15 cellular contexts compared by ENCODE assay signal in genomic region chr13:71118779-71119364, GRCh38.
"Had no signal": no experiment of that assay in that cellular context is flagged by ENCODE, and none has a peak within 500 bp of the region (broad histone marks: within the 10 kb centered on the region; RNA-seq: fewer than 3 reads in every experiment).

No MANE protein-coding gene starts in this region.

- H3K27ac ChIP-seq: epithelial cell of prostate, heart left ventricle, lower lobe of right lung, psoas muscle, right lobe of liver, thoracic aorta, upper lobe of right lung had no signal

- H3K4me1 ChIP-seq: heart left ventricle, lower lobe of right lung, psoas muscle, right lobe of liver, upper lobe of right lung had no signal

- DNase-seq: activated CD4-positive, alpha-beta T cell treated with anti-CD3 and anti-CD28 coated beads, Interleukin-2, amount 50 U/mL, for 1 hour; activated naive CD4-positive, alpha-beta T cell treated with anti-CD3 and anti-CD28 coated beads for 36 hours; activated naive CD8-positive, alpha-beta T cell treated with anti-CD3 and anti-CD28 coated beads, Interleukin-2, amount 50 U/mL, for 24 hours; activated T-cell treated with anti-CD3 and anti-CD28 coated beads for 4 hours; aorta; heart left ventricle; left cardiac atrium; lower lobe of right lung; psoas muscle; right lobe of liver; stimulated activated naive CD8-positive, alpha-beta T cell treated with anti-CD3 and anti-CD28 coated beads, Interleukin-15, amount 100 ng/mL, for 72 hours; upper lobe of right lung had no signal

- H3K4me1 Mint-ChIP-seq: activated naive CD8-positive, alpha-beta T cell treated with anti-CD3 and anti-CD28 coated beads, Interleukin-2, amount 50 U/mL, for 24 hours; stimulated activated naive CD8-positive, alpha-beta T cell treated with anti-CD3 and anti-CD28 coated beads, Interleukin-15, amount 100 ng/mL, for 72 hours had no signal

- H3K36me3 ChIP-seq: heart left ventricle, lower lobe of right lung, right lobe of liver, thoracic aorta, upper lobe of right lung had no signal

- H3K27me3 Mint-ChIP-seq: activated naive CD8-positive, alpha-beta T cell treated with anti-CD3 and anti-CD28 coated beads, Interleukin-2, amount 50 U/mL, for 24 hours; stimulated activated naive CD8-positive, alpha-beta T cell treated with anti-CD3 and anti-CD28 coated beads, Interleukin-15, amount 100 ng/mL, for 72 hours had no signal

- H3K27me3 ChIP-seq: heart left ventricle, right lobe of liver, upper lobe of right lung had no signal

- H3K9me3 ChIP-seq: heart left ventricle, lower lobe of right lung, psoas muscle, right lobe of liver, thoracic aorta, upper lobe of right lung had no signal

- H3K4me3 Mint-ChIP-seq: activated naive CD4-positive, alpha-beta T cell treated with anti-CD3 and anti-CD28 coated beads for 36 hours; activated naive CD8-positive, alpha-beta T cell treated with anti-CD3 and anti-CD28 coated beads, Interleukin-2, amount 50 U/mL, for 24 hours; stimulated activated naive CD8-positive, alpha-beta T cell treated with anti-CD3 and anti-CD28 coated beads, Interleukin-15, amount 100 ng/mL, for 72 hours had no signal

- H3K9me3 Mint-ChIP-seq: activated naive CD4-positive, alpha-beta T cell treated with anti-CD3 and anti-CD28 coated beads for 36 hours; activated naive CD8-positive, alpha-beta T cell treated with anti-CD3 and anti-CD28 coated beads, Interleukin-2, amount 50 U/mL, for 24 hours had no signal

- H3K4me2 ChIP-seq: smooth muscle cell had no signal

- ATAC-seq: activated naive CD8-positive, alpha-beta T cell treated with anti-CD3 and anti-CD28 coated beads, Interleukin-2, amount 50 U/mL, for 24 hours; heart left ventricle; left cardiac atrium; lower lobe of right lung; psoas muscle; right lobe of liver; stimulated activated naive CD8-positive, alpha-beta T cell treated with anti-CD3 and anti-CD28 coated beads, Interleukin-15, amount 100 ng/mL, for 72 hours; upper lobe of right lung had no signal

- H3K4me3 ChIP-seq: heart left ventricle, lower lobe of right lung, psoas muscle, right lobe of liver, smooth muscle cell, thoracic aorta, upper lobe of right lung had no signal

- H3K27ac Mint-ChIP-seq: activated naive CD4-positive, alpha-beta T cell treated with anti-CD3 and anti-CD28 coated beads for 36 hours; activated naive CD8-positive, alpha-beta T cell treated with anti-CD3 and anti-CD28 coated beads, Interleukin-2, amount 50 U/mL, for 24 hours; stimulated activated naive CD8-positive, alpha-beta T cell treated with anti-CD3 and anti-CD28 coated beads, Interleukin-15, amount 100 ng/mL, for 72 hours had no signal
